8 cellular contexts compared by ENCODE assay signal in the genomic region with DNA sequence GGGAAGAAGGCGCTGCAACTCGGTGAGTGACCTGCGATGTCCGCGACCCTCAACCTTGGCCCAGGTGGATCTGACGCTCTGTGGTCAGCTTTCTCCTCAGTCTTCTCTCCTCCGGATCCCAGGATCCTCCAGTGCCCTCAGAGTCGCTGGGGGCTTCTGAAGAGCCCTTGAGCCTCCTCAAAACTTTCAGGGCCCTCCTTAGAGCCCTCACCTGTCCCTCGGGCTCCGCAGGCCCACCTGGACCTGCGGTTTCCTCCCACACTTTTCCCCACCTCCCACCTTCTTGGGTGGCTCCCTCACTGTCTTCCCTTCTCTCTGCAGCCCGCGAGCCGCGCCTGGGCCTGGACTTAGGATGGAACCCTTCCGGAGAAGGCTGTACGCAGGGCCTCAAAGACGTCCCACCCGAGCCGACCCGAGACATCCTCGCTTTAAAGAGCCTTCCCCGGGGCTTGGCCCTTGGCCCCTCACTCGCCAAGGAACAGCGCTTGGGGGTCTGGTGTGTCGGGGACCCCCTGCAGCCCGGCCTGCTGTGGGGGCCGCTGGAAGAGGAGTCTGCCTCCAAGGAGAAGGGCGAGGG. TPM values are rescaled to one million over a fixed set of nuclear protein-coding genes. Genes with fewer than 3 reads are reported as not detected.
DNase-seq lines count a peak whose midpoint lies in the region; ATAC-seq and TF ChIP-seq lines count a peak whose summit lies in the region.

No MANE protein-coding gene starts in this region.

- H3K4me1 Mint-ChIP-seq in activated T-cell treated with anti-CD3 and anti-CD28 coated beads, Interleukin-2, amount 50 U/mL, for 24 hours (ENCODE audit: low read depth) = peaks cover 50% of the 10 kb centered on the region
- H3K4me1 Mint-ChIP-seq in WTC11 = peaks cover 11% of the 10 kb centered on the region

- H3K27ac ChIP-seq in iPS DF 6.9 (ENCODE audit: low read length) = no peak overlapping the region
- H3K27ac ChIP-seq in stomach = peak overlapping the region; percentile 86 to 95 (median 92)

- ATAC-seq in WTC11 (no peak), HG02642 (IDR thresholded peaks at IDR 0.05; ENCODE audit: poor library complexity, unreplicated experiment) (no peak), HG02840 (IDR thresholded peaks at IDR 0.05; ENCODE audit: low FRiP score, unreplicated experiment) (no peak)

- H3K9me3 ChIP-seq in iPS DF 6.9 (ENCODE audit: control insufficient read depth, insufficient read depth, low read length) (no peaks in the 10 kb centered on the region), stomach (no peaks in the 10 kb centered on the region)

- TF ChIP-seq CTCF in WTC11 (IDR thresholded peaks at IDR 0.05) (no peak), stomach (IDR thresholded peaks at IDR 0.05) (no peak), GM20000 (IDR thresholded peaks at IDR 0.05; ENCODE audit: extremely low read depth, missing control alignments) (no peak)

- peaks cover 79% of the 10 kb centered on the region for H3K36me3 Mint-ChIP-seq in activated T-cell treated with anti-CD3 and anti-CD28 coated beads, Interleukin-2, amount 50 U/mL, for 24 hours (ENCODE audit: low read depth)
- H3K36me3 Mint-ChIP-seq in WTC11 = peaks cover 31% of the 10 kb centered on the region

- WGBS in iPS DF 6.9 (ENCODE audit: insufficient coverage, insufficient read length) = no CpG with 5 or more reads among the region's 29 CpGs
- 1% methylated on average over 28 to 29 of the region's 29 CpGs for WGBS in stomach, 5 donors

- intact Hi-C loops in stomach (cut with DNase I; ENCODE audit: low total_unique reads) = no loop called here

- no peak for TF ChIP-seq EP300 in stomach (IDR thresholded peaks at IDR 0.05)

- DNase-seq in activated T-cell treated with anti-CD3 and anti-CD28 coated beads, Interleukin-2, amount 50 U/mL, for 24 hours = no peak
- no peak for DNase-seq in activated T-cell treated with anti-CD3 and anti-CD28 coated beads for 4 hours
- DNase-seq in WTC11 (ENCODE audit: low spot score) = no peak
- no peak for DNase-seq in iPS DF 6.9 (ENCODE audit: low read depth, low spot score)
- no peak for DNase-seq in stomach
- no peak for DNase-seq in GM20000 (ENCODE audit: low spot score)

- peaks cover 25% of the 10 kb centered on the region for H3K36me3 ChIP-seq in iPS DF 6.9 (ENCODE audit: control insufficient read depth, insufficient read depth, low read length)
- H3K36me3 ChIP-seq in stomach = peaks cover 38 to 58% (median 53%) of the 10 kb centered on the region in 4 donors

- H3K27me3 ChIP-seq in iPS DF 6.9 (ENCODE audit: control insufficient read depth, insufficient read depth, low read length) (no peaks in the 10 kb centered on the region), stomach (no peaks in the 10 kb centered on the region)

- POLR2A ChIA-PET in WTC11 (lab: Charles Lee) = interaction anchor here (0.6 to 1.0 kb wide), 3 partner anchors 18 to 513 kb away, joined by 3 to 4 read pairs (median 3); a partner anchor contains a TSS

- peak overlapping the region; percentile 98 for H3K4me3 Mint-ChIP-seq in activated T-cell treated with anti-CD3 and anti-CD28 coated beads, Interleukin-2, amount 50 U/mL, for 24 hours
- peak overlapping the region; percentile 98 for H3K4me3 Mint-ChIP-seq in WTC11

- H3K9me3 Mint-ChIP-seq in activated T-cell treated with anti-CD3 and anti-CD28 coated beads, Interleukin-2, amount 50 U/mL, for 24 hours = no peaks in the 10 kb centered on the region
- no peaks in the 10 kb centered on the region for H3K9me3 Mint-ChIP-seq in WTC11

- no peaks in the 10 kb centered on the region for H3K27me3 Mint-ChIP-seq in activated T-cell treated with anti-CD3 and anti-CD28 coated beads, Interleukin-2, amount 50 U/mL, for 24 hours
- no peaks in the 10 kb centered on the region for H3K27me3 Mint-ChIP-seq in WTC11 (ENCODE audit: low read depth)

- CTCF ChIA-PET in WTC11 (lab: Charles Lee) = interaction anchor here (0.8 to 2.4 kb wide), 11 partner anchors 13 to 479 kb away, joined by 3 to 8 read pairs (median 4); no protein-coding TSS in a partner anchor

- H3K4me1 ChIP-seq in iPS DF 6.9 (ENCODE audit: control insufficient read depth, insufficient read depth, low read length) (no peaks in the 10 kb centered on the region), stomach (peaks cover 51 to 61% (median 58%) of the 10 kb centered on the region in 4 donors)

- H3K27ac Mint-ChIP-seq in activated T-cell treated with anti-CD3 and anti-CD28 coated beads, Interleukin-2, amount 50 U/mL, for 24 hours = peak overlapping the region; percentile 99
- peak overlapping the region; percentile 100 for H3K27ac Mint-ChIP-seq in WTC11

- TF ChIP-seq POLR2A in stomach (IDR thresholded peaks at IDR 0.05) = no peak

- H3K4me3 ChIP-seq in iPS DF 6.9 (ENCODE audit: low read length) (peak overlapping the region; percentile 74), stomach (peak overlapping the region; percentile 82 to 100 (median 94))

TF ChIP-seq in WTC11, 78 proteins besides CTCF, POLR2A, EP300 and RAD21:
- TF ChIP-seq KAT7 (CRISPR knock-in tag; IDR thresholded peaks at IDR 0.05; ENCODE audit: borderline replicate concordance) = 0 out of 2 replicates have a peak, but pooled peaks have one; percentile 9
- TF ChIP-seq, protein P1, sequence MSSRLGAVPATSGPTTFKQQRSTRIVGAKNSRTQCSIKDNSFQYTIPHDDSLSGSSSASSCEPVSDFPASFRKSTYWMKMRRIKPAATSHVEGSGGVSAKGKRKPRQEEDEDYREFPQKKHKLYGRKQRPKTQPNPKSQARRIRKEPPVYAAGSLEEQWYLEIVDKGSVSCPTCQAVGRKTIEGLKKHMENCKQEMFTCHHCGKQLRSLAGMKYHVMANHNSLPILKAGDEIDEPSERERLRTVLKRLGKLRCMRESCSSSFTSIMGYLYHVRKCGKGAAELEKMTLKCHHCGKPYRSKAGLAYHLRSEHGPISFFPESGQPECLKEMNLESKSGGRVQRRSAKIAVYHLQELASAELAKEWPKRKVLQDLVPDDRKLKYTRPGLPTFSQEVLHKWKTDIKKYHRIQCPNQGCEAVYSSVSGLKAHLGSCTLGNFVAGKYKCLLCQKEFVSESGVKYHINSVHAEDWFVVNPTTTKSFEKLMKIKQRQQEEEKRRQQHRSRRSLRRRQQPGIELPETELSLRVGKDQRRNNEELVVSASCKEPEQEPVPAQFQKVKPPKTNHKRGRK (CRISPR knock-in tag; IDR thresholded peaks at IDR 0.05; ENCODE audit: borderline replicate concordance) = no peak; the same call in 1 of the 2 replicates
- TF ChIP-seq, protein P2, sequence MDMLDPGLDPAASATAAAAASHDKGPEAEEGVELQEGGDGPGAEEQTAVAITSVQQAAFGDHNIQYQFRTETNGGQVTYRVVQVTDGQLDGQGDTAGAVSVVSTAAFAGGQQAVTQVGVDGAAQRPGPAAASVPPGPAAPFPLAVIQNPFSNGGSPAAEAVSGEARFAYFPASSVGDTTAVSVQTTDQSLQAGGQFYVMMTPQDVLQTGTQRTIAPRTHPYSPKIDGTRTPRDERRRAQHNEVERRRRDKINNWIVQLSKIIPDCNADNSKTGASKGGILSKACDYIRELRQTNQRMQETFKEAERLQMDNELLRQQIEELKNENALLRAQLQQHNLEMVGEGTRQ (CRISPR knock-in tag; IDR thresholded peaks at IDR 0.05) = no peak
- TF ChIP-seq ELF4 (CRISPR knock-in tag; IDR thresholded peaks at IDR 0.05; ENCODE audit: low read depth) = no peak
TF ChIP-seq in WTC11: peak in this region for 1.

RNA-seq across cellular contexts. Expression of a gene that starts 0.3 kb away (rescaled TPM):
- total RNA-seq in WTC11 (2021) (13.3 to 16.0 TPM (median 15.2 TPM) in 3 replicates), stomach (10 to 100 TPM in 2 of 5 donors, 1 to 10 TPM in 3; 5.5 to 14.6 (median 6.5) TPM)
- polyA plus RNA-seq in stomach = 1 to 10 TPM; 7.2 to 8.6 (median 7.6) TPM

RNA-seq across cellular contexts. Expression of a gene that starts 0.7 kb away (rescaled TPM):
- 45.1 to 53.0 TPM (median 45.9 TPM) in 3 replicates for total RNA-seq in WTC11 (2021)
- total RNA-seq in stomach = 10 to 100 TPM; 21.1 to 82.9 (median 35.6) TPM
- polyA plus RNA-seq in stomach = 10 to 100 TPM; 21.2 to 29.3 (median 28.0) TPM

RNA-seq across cellular contexts. Expression of a gene that starts 17.8 kb away (rescaled TPM):
- 0.50 to 0.82 TPM (median 0.73 TPM) in 3 replicates for total RNA-seq in WTC11 (2021)
- total RNA-seq in stomach = under 1 TPM in 1 of 5 donors, not detected in 4; 0.92 TPM
- under 1 TPM in 2 of 3 donors, not detected in 1; 0.19 to 0.33 TPM for polyA plus RNA-seq in stomach
